ENCODE assay signal across 8 cellular contexts in the genomic region with DNA sequence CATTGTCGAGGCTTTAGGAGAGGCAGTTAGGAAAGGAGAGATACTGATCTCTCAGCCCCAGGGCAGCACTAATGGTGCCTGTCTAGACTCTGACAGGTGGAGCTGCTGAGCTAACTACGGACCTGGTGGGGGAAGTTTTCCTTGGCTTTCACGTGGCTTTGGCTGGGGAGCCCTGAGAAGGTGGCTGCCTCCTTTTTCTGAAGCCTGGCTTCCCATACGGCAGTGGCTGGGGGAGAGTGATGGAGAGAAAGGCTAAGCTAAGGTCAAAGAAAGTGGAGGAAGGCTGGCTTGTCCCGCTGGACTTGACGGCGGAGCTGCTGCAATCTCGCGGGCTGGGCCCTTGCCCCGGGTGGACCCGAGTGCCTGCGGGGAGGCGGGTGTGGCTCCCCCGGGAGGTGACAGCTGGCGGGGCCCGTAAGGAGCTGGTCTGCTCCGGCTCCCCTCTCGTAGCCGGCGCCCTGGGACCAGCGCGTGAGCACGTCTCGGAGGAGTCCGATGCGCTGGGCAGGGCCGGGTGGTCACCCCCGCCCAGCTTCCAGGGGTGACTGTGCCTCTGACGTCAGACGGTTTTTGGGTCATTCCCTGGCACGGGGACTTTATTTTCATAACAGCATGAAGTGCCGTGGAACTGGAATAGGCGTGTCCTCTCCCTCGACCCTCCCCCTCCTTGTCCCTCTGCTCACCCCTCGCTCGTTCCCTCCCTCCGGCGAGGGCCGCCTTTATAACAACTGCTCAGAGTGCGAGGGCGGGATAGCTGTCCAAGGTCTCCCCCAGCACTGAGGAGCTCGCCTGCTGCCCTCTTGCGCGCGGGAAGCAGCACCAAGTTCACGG. TPM values are rescaled to one million over a fixed set of nuclear protein-coding genes. Genes with fewer than 3 reads are reported as not detected.
A peak's percentile ranks its signal among the peaks of the same experiment; 100 is the strongest.
DNase-seq lines count a peak whose midpoint lies in the region; ATAC-seq and TF ChIP-seq lines count a peak whose summit lies in the region.

A gene with protein sequence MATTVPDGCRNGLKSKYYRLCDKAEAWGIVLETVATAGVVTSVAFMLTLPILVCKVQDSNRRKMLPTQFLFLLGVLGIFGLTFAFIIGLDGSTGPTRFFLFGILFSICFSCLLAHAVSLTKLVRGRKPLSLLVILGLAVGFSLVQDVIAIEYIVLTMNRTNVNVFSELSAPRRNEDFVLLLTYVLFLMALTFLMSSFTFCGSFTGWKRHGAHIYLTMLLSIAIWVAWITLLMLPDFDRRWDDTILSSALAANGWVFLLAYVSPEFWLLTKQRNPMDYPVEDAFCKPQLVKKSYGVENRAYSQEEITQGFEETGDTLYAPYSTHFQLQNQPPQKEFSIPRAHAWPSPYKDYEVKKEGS (plus strand): TSS at position 748 of the 831 bp plus-strand sequence. CDS start 16,688 bp downstream, outside the sequence.

- no peaks in the 10 kb centered on the region for H3K9me3 Mint-ChIP-seq in nephron

- H3K4me1 ChIP-seq in BE2C, result no peaks in the 10 kb centered on the region; the same call in 1 of the 2 replicates
- peaks cover 0 to 30% (median 0%) of the 10 kb centered on the region in 3 donors for H3K4me1 ChIP-seq in gastroesophageal sphincter
- no peaks in the 10 kb centered on the region for H3K4me1 ChIP-seq in urinary bladder (ENCODE audit: insufficient read depth)

- WGBS in gastroesophageal sphincter (ENCODE audit: low coverage in 1 of 2), 2 donors, result 0% methylated on average over 2 of the region's 46 CpGs
- WGBS in urinary bladder, result under 1% methylated on average over 46 of the region's 46 CpGs

- H3K27me3 ChIP-seq in BE2C, result peaks cover 64% of the 10 kb centered on the region
- H3K27me3 ChIP-seq in gastroesophageal sphincter, result peaks cover 8% of the 10 kb centered on the region

- peak within 1 kb of the TSS; percentile 56 for H3K4me3 ChIP-seq in BE2C (ENCODE audit: low read depth, low read length)
- H3K4me3 ChIP-seq in gastroesophageal sphincter, result peak within 1 kb of the TSS; percentile 42 to 68
- H3K4me3 ChIP-seq in urinary bladder (ENCODE audit: low read depth, low read length), result peak within 1 kb of the TSS; percentile 29

- TF ChIP-seq CTCF in BE2C (IDR thresholded peaks at IDR 0.05; ENCODE audit: low read depth, low read length), result no peak; the same call in 1 of the 2 replicates
- peak in 1 of 4 experiments; percentile 44 for TF ChIP-seq CTCF in gastroesophageal sphincter (IDR thresholded peaks at IDR 0.05)
- no peak for TF ChIP-seq CTCF in nephron (IDR thresholded peaks at IDR 0.05; ENCODE audit: unreplicated experiment in 3 of 3)

- H3K27me3 Mint-ChIP-seq in nephron (ENCODE audit: low read depth), result peaks cover 47% of the 10 kb centered on the region

- H3K4me1 Mint-ChIP-seq in nephron, result peaks cover 30% of the 10 kb centered on the region

- H3K4me3 Mint-ChIP-seq in nephron, result peak within 1 kb of the TSS; percentile 86 to 94 (median 89)

- H3K36me3 ChIP-seq in BE2C (no peaks in the 10 kb centered on the region), gastroesophageal sphincter (no peaks in the 10 kb centered on the region), urinary bladder (ENCODE audit: insufficient read depth) (no peaks in the 10 kb centered on the region)

- peak within 1 kb of the TSS; percentile 23 to 93 (median 91) for H3K27ac Mint-ChIP-seq in nephron

- peak; percentile 82 for DNase-seq in BE2C
- DNase-seq in NCI-H748 treated with DMSO at 0.1 percent for 48 hours (lab: John Stamatoyannopoulos, UW), result peak; percentile 18
- peak; percentile 36 for DNase-seq in activated naive CD4-positive, alpha-beta T cell treated with anti-CD3 and anti-CD28 coated beads, Interleukin-2, amount 50 U/mL, for 16 hours

- peak; percentile 61 for ATAC-seq in GM21786 (IDR thresholded peaks at IDR 0.05; ENCODE audit: unreplicated experiment)
- ATAC-seq in gastroesophageal sphincter, result peak; percentile 91
- no peak for ATAC-seq in GM18502 (IDR thresholded peaks at IDR 0.05; ENCODE audit: poor library complexity, unreplicated experiment)

- TF ChIP-seq EP300 in gastroesophageal sphincter (IDR thresholded peaks at IDR 0.05), result no peak

- H3K27ac ChIP-seq in gastroesophageal sphincter (peak within 1 kb of the TSS; percentile 26 to 81 (median 80)), urinary bladder (ENCODE audit: low read depth) (peak within 1 kb of the TSS; percentile 82)

- no peaks in the 10 kb centered on the region for H3K36me3 Mint-ChIP-seq in nephron (ENCODE audit: low read depth)

- peak; percentile 52 to 57 for TF ChIP-seq POLR2A in gastroesophageal sphincter (IDR thresholded peaks at IDR 0.05)

- no peaks in the 10 kb centered on the region for H3K9me3 ChIP-seq in BE2C
- H3K9me3 ChIP-seq in gastroesophageal sphincter, result no peaks in the 10 kb centered on the region

RNA-seq across cellular contexts. Expression of the gene that starts here (rescaled TPM):
- polyA plus RNA-seq in BE2C (2012; ENCODE audit: insufficient read depth, insufficient read length, low read depth), result not detected
- total RNA-seq in gastroesophageal sphincter, result 10 to 100 TPM in 1 of 4 donors, 1 to 10 TPM in 3; 1.4 to 21.9 (median 3.0) TPM
- total RNA-seq in urinary bladder, result 12.1 TPM
- polyA plus RNA-seq in urinary bladder, result 8.5 TPM

Comparison
In these comparisons a context has a peak if more than half of its experiments do, and no peak if none do; other contexts are left out.
1. DNase-seq: peak in every context shown above with its lines; median percentile 82 in BE2C; 36 in activated naive CD4-positive, alpha-beta T cell treated with anti-CD3 and anti-CD28 coated beads, Interleukin-2, amount 50 U/mL, for 16 hours; 18 in NCI-H748 treated with DMSO at 0.1 percent for 48 hours.